Comparison of ENCODE assay signal across 8 cellular contexts in the genomic region with DNA sequence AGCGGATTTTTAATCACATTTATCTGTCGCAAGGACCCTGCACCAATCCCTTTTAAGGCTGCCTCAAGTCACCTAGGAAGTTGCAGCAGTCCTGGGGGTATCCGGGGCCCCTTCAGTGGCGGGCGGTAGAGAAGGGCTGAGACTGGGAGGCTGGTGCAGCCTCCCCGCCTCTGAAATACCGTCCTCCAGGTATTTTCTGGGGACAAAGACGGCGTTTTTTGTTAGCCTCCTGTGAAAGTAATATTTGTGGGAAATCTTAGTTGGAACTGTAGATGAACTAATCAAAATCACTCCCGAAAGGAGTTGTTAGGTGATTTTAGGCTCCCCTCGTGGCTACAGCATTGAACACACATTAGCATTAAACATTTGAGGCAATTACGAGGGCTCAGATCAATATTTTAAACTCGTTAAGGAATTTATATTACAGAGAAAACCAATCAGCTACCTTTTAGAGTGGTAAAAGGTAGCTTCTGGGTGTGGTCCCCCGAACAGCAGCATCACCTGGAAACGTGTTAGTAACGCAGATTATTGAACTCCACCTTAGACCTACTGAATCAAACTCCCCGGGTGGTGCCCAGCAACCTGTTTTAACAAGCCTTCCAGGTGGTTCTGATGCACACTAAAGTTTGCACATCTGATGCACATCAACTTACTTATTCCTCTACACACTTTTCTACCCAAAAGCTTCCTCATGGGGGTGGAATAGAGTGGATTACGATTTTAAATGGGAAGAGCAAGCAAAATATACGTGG. TPM values are rescaled to one million over a fixed set of nuclear protein-coding genes. Genes with fewer than 3 reads are reported as not detected.
A peak's percentile ranks its signal among the peaks of the same experiment; 100 is the strongest.
DNase-seq lines count a peak whose midpoint lies in the region; ATAC-seq and TF ChIP-seq lines count a peak whose summit lies in the region.

No MANE protein-coding gene starts in this region.

- peaks cover 3% of the 10 kb centered on the region for H3K27me3 Mint-ChIP-seq in activated CD4-positive, alpha-beta T cell treated with anti-CD3 and anti-CD28 coated beads for 36 hours

- TF ChIP-seq CTCF in VCaP (conservative IDR thresholded peaks at IDR 0.05) (no peak), heart left ventricle (IDR thresholded peaks at IDR 0.05) (no peak)

- POLR2A ChIA-PET in activated CD4-positive, alpha-beta T cell treated with anti-CD3 and anti-CD28 coated beads for 36 hours (lab: Charles Lee), result interaction anchor here (0.9 kb wide), 1 partner anchor 15 kb away, joined by 3 read pairs; no protein-coding TSS in a partner anchor

- H3K27ac ChIP-seq in VCaP, result peak overlapping the region; percentile 97
- peak overlapping the region in 10 of 12 donors; percentile 92 to 98 (median 96) for H3K27ac ChIP-seq in heart left ventricle

- intact Hi-C loops in activated CD4-positive, alpha-beta T cell treated with anti-CD3 and anti-CD28 coated beads for 36 hours (cut with DNase I, micrococcal nuclease), result loop anchor here (1.0 to 5.0 kb wide), 11 partner anchors 56 to 328 kb away; a partner anchor contains a TSS
- intact Hi-C loops in heart left ventricle (cut with DNase I) (loop anchor here in 2 of 10 donors (5.0 to 10.0 kb wide), 3 partner anchors 80 to 162 kb away; a partner anchor contains a TSS), sciatic nerve (cut with DNase I) (no loop called here)

- WGBS in heart left ventricle, 4 donors, result 12 to 15% (median 13%) methylated on average over 17 to 19 of the region's 19 CpGs

- H3K36me3 Mint-ChIP-seq in activated CD4-positive, alpha-beta T cell treated with anti-CD3 and anti-CD28 coated beads for 36 hours (ENCODE audit: low read depth), result peaks cover 16% of the 10 kb centered on the region

- peaks cover 0 to 33% (median 17%) of the 10 kb centered on the region in 12 donors for H3K4me1 ChIP-seq in heart left ventricle

- H3K27me3 ChIP-seq in heart left ventricle, result no peaks in the 10 kb centered on the region

- CTCF ChIA-PET in activated CD4-positive, alpha-beta T cell treated with anti-CD3 and anti-CD28 coated beads for 36 hours (lab: Charles Lee), result interaction anchor here (0.5 kb wide), 1 partner anchor 215 kb away, joined by 3 read pairs; no protein-coding TSS in a partner anchor

- H3K4me3 Mint-ChIP-seq in activated CD4-positive, alpha-beta T cell treated with anti-CD3 and anti-CD28 coated beads for 36 hours, result peak overlapping the region; percentile 94

- DNase-seq in activated CD4-positive, alpha-beta T cell treated with anti-CD3 and anti-CD28 coated beads for 36 hours, result peak; percentile 11
- no peak for DNase-seq in activated CD4-positive, alpha-beta T cell treated with anti-CD3 and anti-CD28 coated beads, Interleukin-2, amount 50 U/mL, for 1 hour
- DNase-seq in heart left ventricle, result no peak
- no peak for DNase-seq in sciatic nerve (ENCODE audit: low spot score)
- DNase-seq in NCI-H526 treated with DMSO at 0.1 percent for 48 hours (lab: John Stamatoyannopoulos, UW), result no peak

- ATAC-seq in activated CD4-positive, alpha-beta T cell treated with anti-CD3 and anti-CD28 coated beads for 36 hours, result peak; percentile 36
- ATAC-seq in HG03103 (IDR thresholded peaks at IDR 0.05; ENCODE audit: low read depth, unreplicated experiment) (peak; percentile 27), heart left ventricle (peak in 2 of 4 donors; percentile 4 to 21), sciatic nerve (peak; percentile 61), HG03571 (IDR thresholded peaks at IDR 0.05; ENCODE audit: unreplicated experiment) (no peak)

- H3K9me3 ChIP-seq in heart left ventricle, result no peaks in the 10 kb centered on the region

- H3K36me3 ChIP-seq in heart left ventricle, result peaks cover 0 to 3% (median 0%) of the 10 kb centered on the region in 9 donors

- no peak for TF ChIP-seq POLR2A in heart left ventricle (IDR thresholded peaks at IDR 0.05)

- H3K27ac Mint-ChIP-seq in activated CD4-positive, alpha-beta T cell treated with anti-CD3 and anti-CD28 coated beads for 36 hours, result peak overlapping the region; percentile 78

- peaks cover 45% of the 10 kb centered on the region for H3K4me1 Mint-ChIP-seq in activated CD4-positive, alpha-beta T cell treated with anti-CD3 and anti-CD28 coated beads for 36 hours

- peak overlapping the region; percentile 67 to 99 (median 89) for H3K4me3 ChIP-seq in heart left ventricle

- H3K9me3 Mint-ChIP-seq in activated CD4-positive, alpha-beta T cell treated with anti-CD3 and anti-CD28 coated beads for 36 hours (ENCODE audit: low read depth), result no peaks in the 10 kb centered on the region

RNA-seq across cellular contexts. Expression of a gene that starts 0.5 kb away (rescaled TPM):
- total RNA-seq in activated CD4-positive, alpha-beta T cell treated with anti-CD3 and anti-CD28 coated beads for 36 hours, result 100 to 1,000 TPM in 1 of 2 experiments, 10 to 100 TPM in 1; 94.6 to 118 TPM
- total RNA-seq in heart left ventricle (100 to 1,000 TPM; 100 to 170 (median 126) TPM), sciatic nerve (109 TPM)
- 10 to 100 TPM; 46.4 to 84.9 TPM for polyA plus RNA-seq in heart left ventricle

RNA-seq across cellular contexts. Expression of a gene that starts 19.0 kb away (rescaled TPM):
- total RNA-seq in activated CD4-positive, alpha-beta T cell treated with anti-CD3 and anti-CD28 coated beads for 36 hours, result 1 to 10 TPM; 1.9 to 2.4 TPM
- 10 to 100 TPM in 2 of 9 donors, 1 to 10 TPM in 6, under 1 TPM in 1; 0.50 to 12.9 (median 7.6) TPM for total RNA-seq in heart left ventricle
- 1 to 10 TPM in 1 of 2 donors, under 1 TPM in 1; 0.90 to 3.3 TPM for polyA plus RNA-seq in heart left ventricle
- 5.2 TPM for total RNA-seq in sciatic nerve

RNA-seq across cellular contexts. Expression of a gene that starts 55.7 kb away (rescaled TPM):
- under 1 TPM; 0.58 to 0.71 TPM for total RNA-seq in activated CD4-positive, alpha-beta T cell treated with anti-CD3 and anti-CD28 coated beads for 36 hours
- total RNA-seq in heart left ventricle (1 to 10 TPM in 6 of 9 donors, under 1 TPM in 3; 0.82 to 2.0 (median 1.6) TPM), sciatic nerve (6.6 TPM)
- polyA plus RNA-seq in heart left ventricle, result 1 to 10 TPM in 1 of 2 donors, under 1 TPM in 1; 0.22 to 1.4 TPM
